2 cellular contexts compared by ENCODE assay signal in the genomic region with DNA sequence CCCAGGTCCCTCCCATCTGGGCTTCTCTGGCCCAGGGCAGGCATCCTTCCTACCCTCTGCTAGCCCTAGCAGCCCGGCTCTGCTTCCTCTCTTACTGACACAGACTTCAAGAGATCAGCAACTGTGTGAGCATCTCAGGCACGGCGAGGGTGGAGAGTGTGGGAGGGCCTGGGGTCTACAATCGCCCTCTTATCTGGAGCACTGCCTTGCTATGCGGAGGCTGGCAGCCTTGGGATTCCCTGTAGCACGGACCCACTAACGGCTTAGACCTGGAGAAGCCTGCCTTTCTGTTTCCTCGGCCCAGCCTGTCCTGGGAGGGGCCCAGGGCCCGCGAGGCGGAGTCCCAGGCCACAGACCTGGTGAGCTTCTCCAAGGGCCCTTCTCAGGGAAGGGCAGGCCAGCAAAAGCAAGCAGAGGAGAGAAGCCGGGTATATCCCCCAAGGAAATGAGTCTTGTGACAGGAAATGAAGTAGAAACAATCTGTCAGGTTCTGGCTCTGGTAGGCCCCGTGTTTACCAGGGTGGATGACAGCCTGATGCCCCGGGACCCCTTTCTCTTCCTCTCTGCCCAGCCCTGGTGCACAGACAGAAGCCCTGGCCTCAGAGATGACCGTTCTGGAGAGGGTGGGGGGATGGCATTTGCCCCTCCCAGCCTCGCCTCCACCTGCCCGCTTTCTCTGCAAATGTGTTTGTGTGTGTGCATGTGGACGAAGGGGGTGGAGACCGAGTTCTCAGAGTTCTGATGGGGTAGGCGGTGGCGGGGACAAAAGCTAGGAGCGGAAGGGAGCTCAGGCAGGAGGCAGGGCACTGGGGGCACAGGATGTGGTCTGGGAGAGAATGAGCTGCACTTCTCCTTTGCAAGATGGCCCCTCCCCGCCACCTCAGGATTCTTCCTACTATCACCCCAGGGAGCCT.
TF ChIP-seq lines count a peak whose summit lies in the region.

No MANE protein-coding gene starts in this region.

TF ChIP-seq in SK-N-SH, 30 proteins besides CTCF, POLR2A, EP300 and RAD21:
- TF ChIP-seq FOSL2 (IDR thresholded peaks at IDR 0.05; ENCODE audit: borderline replicate concordance, low read depth) (no peak), MXI1 (IDR thresholded peaks at IDR 0.05; ENCODE audit: low read depth, low read length) (no peak), TEAD4 (IDR thresholded peaks at IDR 0.05; ENCODE audit: borderline replicate concordance, insufficient read depth) (no peak)
- TF ChIP-seq, protein P1, sequence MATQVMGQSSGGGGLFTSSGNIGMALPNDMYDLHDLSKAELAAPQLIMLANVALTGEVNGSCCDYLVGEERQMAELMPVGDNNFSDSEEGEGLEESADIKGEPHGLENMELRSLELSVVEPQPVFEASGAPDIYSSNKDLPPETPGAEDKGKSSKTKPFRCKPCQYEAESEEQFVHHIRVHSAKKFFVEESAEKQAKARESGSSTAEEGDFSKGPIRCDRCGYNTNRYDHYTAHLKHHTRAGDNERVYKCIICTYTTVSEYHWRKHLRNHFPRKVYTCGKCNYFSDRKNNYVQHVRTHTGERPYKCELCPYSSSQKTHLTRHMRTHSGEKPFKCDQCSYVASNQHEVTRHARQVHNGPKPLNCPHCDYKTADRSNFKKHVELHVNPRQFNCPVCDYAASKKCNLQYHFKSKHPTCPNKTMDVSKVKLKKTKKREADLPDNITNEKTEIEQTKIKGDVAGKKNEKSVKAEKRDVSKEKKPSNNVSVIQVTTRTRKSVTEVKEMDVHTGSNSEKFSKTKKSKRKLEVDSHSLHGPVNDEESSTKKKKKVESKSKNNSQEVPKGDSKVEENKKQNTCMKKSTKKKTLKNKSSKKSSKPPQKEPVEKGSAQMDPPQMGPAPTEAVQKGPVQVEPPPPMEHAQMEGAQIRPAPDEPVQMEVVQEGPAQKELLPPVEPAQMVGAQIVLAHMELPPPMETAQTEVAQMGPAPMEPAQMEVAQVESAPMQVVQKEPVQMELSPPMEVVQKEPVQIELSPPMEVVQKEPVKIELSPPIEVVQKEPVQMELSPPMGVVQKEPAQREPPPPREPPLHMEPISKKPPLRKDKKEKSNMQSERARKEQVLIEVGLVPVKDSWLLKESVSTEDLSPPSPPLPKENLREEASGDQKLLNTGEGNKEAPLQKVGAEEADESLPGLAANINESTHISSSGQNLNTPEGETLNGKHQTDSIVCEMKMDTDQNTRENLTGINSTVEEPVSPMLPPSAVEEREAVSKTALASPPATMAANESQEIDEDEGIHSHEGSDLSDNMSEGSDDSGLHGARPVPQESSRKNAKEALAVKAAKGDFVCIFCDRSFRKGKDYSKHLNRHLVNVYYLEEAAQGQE (IDR thresholded peaks at IDR 0.05; ENCODE audit: low read depth, low read length), result no peak
- TF ChIP-seq, protein P2, sequence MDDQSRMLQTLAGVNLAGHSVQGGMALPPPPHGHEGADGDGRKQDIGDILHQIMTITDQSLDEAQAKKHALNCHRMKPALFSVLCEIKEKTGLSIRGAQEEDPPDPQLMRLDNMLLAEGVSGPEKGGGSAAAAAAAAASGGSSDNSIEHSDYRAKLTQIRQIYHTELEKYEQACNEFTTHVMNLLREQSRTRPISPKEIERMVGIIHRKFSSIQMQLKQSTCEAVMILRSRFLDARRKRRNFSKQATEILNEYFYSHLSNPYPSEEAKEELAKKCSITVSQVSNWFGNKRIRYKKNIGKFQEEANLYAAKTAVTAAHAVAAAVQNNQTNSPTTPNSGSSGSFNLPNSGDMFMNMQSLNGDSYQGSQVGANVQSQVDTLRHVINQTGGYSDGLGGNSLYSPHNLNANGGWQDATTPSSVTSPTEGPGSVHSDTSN (IDR thresholded peaks at IDR 0.05), result no peak

TF ChIP-seq in SK-N-SH treated with all-trans-retinoic acid at 6 μM for 48 hours, 23 proteins besides CTCF, POLR2A, EP300 and RAD21 (continued from another document):
- TF ChIP-seq, protein P3, sequence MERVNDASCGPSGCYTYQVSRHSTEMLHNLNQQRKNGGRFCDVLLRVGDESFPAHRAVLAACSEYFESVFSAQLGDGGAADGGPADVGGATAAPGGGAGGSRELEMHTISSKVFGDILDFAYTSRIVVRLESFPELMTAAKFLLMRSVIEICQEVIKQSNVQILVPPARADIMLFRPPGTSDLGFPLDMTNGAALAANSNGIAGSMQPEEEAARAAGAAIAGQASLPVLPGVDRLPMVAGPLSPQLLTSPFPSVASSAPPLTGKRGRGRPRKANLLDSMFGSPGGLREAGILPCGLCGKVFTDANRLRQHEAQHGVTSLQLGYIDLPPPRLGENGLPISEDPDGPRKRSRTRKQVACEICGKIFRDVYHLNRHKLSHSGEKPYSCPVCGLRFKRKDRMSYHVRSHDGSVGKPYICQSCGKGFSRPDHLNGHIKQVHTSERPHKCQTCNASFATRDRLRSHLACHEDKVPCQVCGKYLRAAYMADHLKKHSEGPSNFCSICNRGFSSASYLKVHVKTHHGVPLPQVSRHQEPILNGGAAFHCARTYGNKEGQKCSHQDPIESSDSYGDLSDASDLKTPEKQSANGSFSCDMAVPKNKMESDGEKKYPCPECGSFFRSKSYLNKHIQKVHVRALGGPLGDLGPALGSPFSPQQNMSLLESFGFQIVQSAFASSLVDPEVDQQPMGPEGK (CRISPR knock-in tag; IDR thresholded peaks at IDR 0.05; ENCODE audit: borderline replicate concordance), result no peak
- TF ChIP-seq, protein P4, sequence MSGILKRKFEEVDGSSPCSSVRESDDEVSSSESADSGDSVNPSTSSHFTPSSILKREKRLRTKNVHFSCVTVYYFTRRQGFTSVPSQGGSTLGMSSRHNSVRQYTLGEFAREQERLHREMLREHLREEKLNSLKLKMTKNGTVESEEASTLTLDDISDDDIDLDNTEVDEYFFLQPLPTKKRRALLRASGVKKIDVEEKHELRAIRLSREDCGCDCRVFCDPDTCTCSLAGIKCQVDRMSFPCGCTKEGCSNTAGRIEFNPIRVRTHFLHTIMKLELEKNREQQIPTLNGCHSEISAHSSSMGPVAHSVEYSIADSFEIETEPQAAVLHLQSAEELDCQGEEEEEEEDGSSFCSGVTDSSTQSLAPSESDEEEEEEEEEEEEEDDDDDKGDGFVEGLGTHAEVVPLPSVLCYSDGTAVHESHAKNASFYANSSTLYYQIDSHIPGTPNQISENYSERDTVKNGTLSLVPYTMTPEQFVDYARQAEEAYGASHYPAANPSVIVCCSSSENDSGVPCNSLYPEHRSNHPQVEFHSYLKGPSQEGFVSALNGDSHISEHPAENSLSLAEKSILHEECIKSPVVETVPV (CRISPR knock-in tag; IDR thresholded peaks at IDR 0.05), result no peak
- TF ChIP-seq GLIS3 (CRISPR knock-in tag; IDR thresholded peaks at IDR 0.05) (no peak), ZNF565 (CRISPR knock-in tag; conservative IDR thresholded peaks at IDR 0.05; ENCODE audit: low read depth) (no peak), OSR1 (CRISPR knock-in tag; IDR thresholded peaks at IDR 0.05) (no peak)
